ENCODE assay signal across 27 cellular contexts in genomic region chr7:67773081-67773480, GRCh38.
"Had no signal": no experiment of that assay in that cellular context is flagged by ENCODE, and none has a peak within 500 bp of the region (broad histone marks: within the 10 kb centered on the region; RNA-seq: fewer than 3 reads in every experiment).

No MANE protein-coding gene starts in this region.

- H3K4me3 ChIP-seq: left ventricle myocardium inferior, lung, ovary, right atrium auricular region, skin epidermis, stomach, testis, thyroid gland, transverse colon, upper lobe of left lung, vagina had no signal

- H3K36me3 ChIP-seq: left ventricle myocardium inferior, ovary, right atrium auricular region, stomach, thyroid gland, transverse colon, upper lobe of left lung, vagina had no signal

- H3K4me1 Mint-ChIP-seq: immature natural killer cell; naive B cell; natural killer cell; stimulated activated naive B cell treated with anti-CD40 and anti-IgM and Interleukin-4, amounts not matched to agents 10 μg/mL and 1 μg/mL and 100 μg/mL, for 72 hours had no signal

- ATAC-seq: left colon; natural killer cell; stimulated activated naive B cell treated with anti-CD40 and anti-IgM and Interleukin-4, amounts not matched to agents 10 μg/mL and 1 μg/mL and 100 μg/mL, for 72 hours; stimulated activated naive CD8-positive, alpha-beta T cell treated with anti-CD3 and anti-CD28 coated beads, Interleukin-15, Interleukin-2, amounts not matched to agents 100 U/mL and 50 U/mL, for 24 hours had no signal

- H3K27ac ChIP-seq: left ventricle myocardium inferior, ovary, right atrium auricular region, skin epidermis, stomach, testis, thyroid gland, transverse colon, upper lobe of left lung, vagina had no signal

- H3K4me3 Mint-ChIP-seq: immature natural killer cell; mesothelial cell of epicardium; naive B cell; natural killer cell; stimulated activated naive B cell treated with anti-CD40 and anti-IgM and Interleukin-4, amounts not matched to agents 10 μg/mL and 1 μg/mL and 100 μg/mL, for 72 hours had no signal

- H3K9me3 ChIP-seq: left ventricle myocardium inferior, ovary, right atrium auricular region, testis, thyroid gland, transverse colon, upper lobe of left lung, vagina had no signal

- H3K27me3 ChIP-seq: ovary, right atrium auricular region, testis, thyroid gland, transverse colon, upper lobe of left lung, vagina had no signal

- H3K9me3 Mint-ChIP-seq: mesothelial cell of epicardium had no signal

- H3K36me3 Mint-ChIP-seq: mesothelial cell of epicardium; naive B cell; natural killer cell; stimulated activated naive B cell treated with anti-CD40 and anti-IgM and Interleukin-4, amounts not matched to agents 10 μg/mL and 1 μg/mL and 100 μg/mL, for 72 hours had no signal

- FAIRE-seq: islet of Langerhans, kidney had no signal

- H3K27me3 Mint-ChIP-seq: naive B cell; stimulated activated naive B cell treated with anti-CD40 and anti-IgM and Interleukin-4, amounts not matched to agents 10 μg/mL and 1 μg/mL and 100 μg/mL, for 72 hours had no signal

- H3K27ac Mint-ChIP-seq: immature natural killer cell; mesothelial cell of epicardium; natural killer cell; progenitor cell of endocrine pancreas; stimulated activated naive B cell treated with anti-CD40 and anti-IgM and Interleukin-4, amounts not matched to agents 10 μg/mL and 1 μg/mL and 100 μg/mL, for 72 hours had no signal

- H3K4me1 ChIP-seq: left ventricle myocardium inferior, right atrium auricular region, stomach, testis, thyroid gland, transverse colon, upper lobe of left lung, vagina had no signal

- DNase-seq: hippocampal formation; immature natural killer cell; kidney; left colon; left ventricle myocardium inferior; mesendoderm; naive B cell; natural killer cell; ovary; stimulated activated CD4-positive, alpha-beta T cell treated with anti-CD3 and anti-CD28 coated beads, Interleukin-12 subunit alpha, Interleukin-12 subunit beta, amount 100 ng/mL, for 4 hours; stimulated activated CD4-positive, alpha-beta T cell treated with anti-CD3 and anti-CD28 coated beads, Interleukin-15, amount 100 ng/mL, for 24 hours; stimulated activated CD4-positive, alpha-beta T cell treated with anti-CD3 and anti-CD28 coated beads, Interleukin-2, amount 100 ng/mL, for 24 hours; stimulated activated CD4-positive, alpha-beta T cell treated with anti-CD3 and anti-CD28 coated beads, Interleukin-4, amount 100 ng/mL, for 1 hour; stimulated activated naive B cell treated with anti-CD40 and anti-IgM and Interleukin-4, amounts not matched to agents 10 μg/mL and 1 μg/mL and 100 μg/mL, for 72 hours; stimulated activated naive CD8-positive, alpha-beta T cell treated with anti-CD3 and anti-CD28 coated beads, Interleukin-15, Interleukin-2, amounts not matched to agents 100 U/mL and 50 U/mL, for 24 hours; stomach; testis; thyroid gland; transverse colon; upper lobe of left lung had no signal
